Comparison of ENCODE assay signal across 9 cellular contexts in genomic region chr1:202034683-202035462, GRCh38. TPM values are rescaled to one million over a fixed set of nuclear protein-coding genes. Genes with fewer than 3 reads are reported as not detected.
DNase-seq lines count a peak whose midpoint lies in the region; ATAC-seq and TF ChIP-seq lines count a peak whose summit lies in the region.
"Had no signal": no experiment of that assay in that cellular context is flagged by ENCODE, and none has a peak within 500 bp of the region (broad histone marks: within the 10 kb centered on the region; RNA-seq: fewer than 3 reads in every experiment).

No MANE protein-coding gene starts in this region.

- H3K36me3 Mint-ChIP-seq in WTC11: no peaks in the 10 kb centered on the region
- no peaks in the 10 kb centered on the region for H3K36me3 Mint-ChIP-seq in activated naive CD4-positive, alpha-beta T cell treated with anti-CD3 and anti-CD28 coated beads, Interleukin-2, amount 10 ng/mL, durations not matched to agents 7 days and 5 days
- H3K36me3 Mint-ChIP-seq: IgD-negative memory B cell had no signal

- H3K4me3 Mint-ChIP-seq in WTC11: no peak overlapping the region
- no peak overlapping the region for H3K4me3 Mint-ChIP-seq in activated naive CD4-positive, alpha-beta T cell treated with anti-CD3 and anti-CD28 coated beads, Interleukin-2, amount 10 ng/mL, durations not matched to agents 7 days and 5 days
- H3K4me3 Mint-ChIP-seq: IgD-negative memory B cell had no signal

- peak; percentile 74 for ATAC-seq in WTC11
- no peak for ATAC-seq in GM18517 (IDR thresholded peaks at IDR 0.05; ENCODE audit: unreplicated experiment)

- intact Hi-C loops in tibial artery (cut with DNase I; ENCODE audit: low total_unique reads): no loop called here

- CTCF ChIA-PET in WTC11 (lab: Charles Lee): interaction anchor here (0.7 to 1.2 kb wide), 8 partner anchors 24 to 139 kb away, joined by 3 to 5 read pairs (median 3); partner anchors contain the start of genes ELF3 and GPR37L1
- CTCF ChIA-PET in activated naive CD4-positive, alpha-beta T cell treated with anti-CD3 and anti-CD28 coated beads, Interleukin-2, amount 10 ng/mL, durations not matched to agents 7 days and 5 days (lab: Charles Lee): interaction anchor here (0.9 to 1.1 kb wide), 2 partner anchors 25 to 35 kb away, joined by 3 read pairs; partner anchors contain the start of gene ELF3

- no peaks in the 10 kb centered on the region for H3K36me3 ChIP-seq in tibial artery

- H3K27ac ChIP-seq in tibial artery: peak overlapping the region; percentile 66 to 73

- peaks cover 0 to 22% (median 17%) of the 10 kb centered on the region in 4 donors for H3K4me1 ChIP-seq in tibial artery

- TF ChIP-seq CTCF in WTC11 (IDR thresholded peaks at IDR 0.05): no peak
- TF ChIP-seq CTCF in tibial artery (IDR thresholded peaks at IDR 0.05): no peak

- H3K4me3 ChIP-seq in tibial artery: peak overlapping the region in 1 of 2 donors; percentile 30

- DNase-seq in DMS79 treated with DMSO at 0.1 percent for 48 hours (lab: John Stamatoyannopoulos, UW) (peak; percentile 27), HK-2 (ENCODE audit: unreplicated experiment) (peak; percentile 99), WTC11 (ENCODE audit: low spot score) (peak; percentile 38), iPS-NIHi11 (ENCODE audit: low spot score) (peak; percentile 74), tibial artery (peak; percentile 85 to 95), NCI-H1417 treated with DMSO at 0.1 percent for 48 hours (lab: John Stamatoyannopoulos, UW) (no peak)
- DNase-seq in activated naive CD4-positive, alpha-beta T cell treated with anti-CD3 and anti-CD28 coated beads, Interleukin-2, amount 10 ng/mL, durations not matched to agents 7 days and 5 days: no peak

- H3K27me3 ChIP-seq in tibial artery: no peaks in the 10 kb centered on the region

- H3K27me3 Mint-ChIP-seq in WTC11 (ENCODE audit: low read depth): no peaks in the 10 kb centered on the region
- H3K27me3 Mint-ChIP-seq in activated naive CD4-positive, alpha-beta T cell treated with anti-CD3 and anti-CD28 coated beads, Interleukin-2, amount 10 ng/mL, durations not matched to agents 7 days and 5 days: peaks cover 6% of the 10 kb centered on the region
- H3K27me3 Mint-ChIP-seq: IgD-negative memory B cell had no signal

- POLR2A ChIA-PET in WTC11 (lab: Charles Lee): interaction anchor here (0.5 to 1.5 kb wide), 2 partner anchors 24 to 86 kb away, joined by 7 read pairs; partner anchors contain the start of gene ELF3

- H3K27ac Mint-ChIP-seq in WTC11: no peak overlapping the region
- H3K27ac Mint-ChIP-seq in activated naive CD4-positive, alpha-beta T cell treated with anti-CD3 and anti-CD28 coated beads, Interleukin-2, amount 10 ng/mL, durations not matched to agents 7 days and 5 days: no peak overlapping the region
- H3K27ac Mint-ChIP-seq: IgD-negative memory B cell had no signal

- 0 out of 2 replicates have a peak, but pooled peaks cover 3% of the 10 kb centered on the region for H3K4me1 Mint-ChIP-seq in WTC11
- no peaks in the 10 kb centered on the region for H3K4me1 Mint-ChIP-seq in activated naive CD4-positive, alpha-beta T cell treated with anti-CD3 and anti-CD28 coated beads, Interleukin-2, amount 10 ng/mL, durations not matched to agents 7 days and 5 days

- no peaks in the 10 kb centered on the region for H3K9me3 ChIP-seq in tibial artery

- peaks cover 8% of the 10 kb centered on the region for H3K9me3 Mint-ChIP-seq in WTC11
- no peaks in the 10 kb centered on the region for H3K9me3 Mint-ChIP-seq in activated naive CD4-positive, alpha-beta T cell treated with anti-CD3 and anti-CD28 coated beads, Interleukin-2, amount 10 ng/mL, durations not matched to agents 7 days and 5 days

TF ChIP-seq in WTC11, 78 proteins besides CTCF, POLR2A, EP300 and RAD21:
- peak; percentile 71; the same call in 1 of the 2 replicates for TF ChIP-seq GABPB1 (CRISPR knock-in tag; IDR thresholded peaks at IDR 0.05)
- no peak for TF ChIP-seq E2F5 (CRISPR knock-in tag; IDR thresholded peaks at IDR 0.05)

RNA-seq across cellular contexts. Expression of gene ELF3, which starts 24.5 kb away (rescaled TPM):
- total RNA-seq in WTC11 (2021): 13.7 to 15.0 TPM (median 14.4 TPM) in 3 replicates

RNA-seq across cellular contexts. Expression of gene RNPEP, which starts 52.4 kb away (rescaled TPM):
- 57.4 to 61.6 TPM (median 59.2 TPM) in 3 replicates for total RNA-seq in WTC11 (2021)

Comparison
In these comparisons a context has a peak if more than half of its experiments do, and no peak if none do; other contexts are left out.
1. DNase-seq: peak in DMS79 treated with DMSO at 0.1 percent for 48 hours (single experiment), HK-2 (single experiment), WTC11 (single experiment), iPS-NIHi11 (single experiment) and tibial artery (2 of 2); none in NCI-H1417 treated with DMSO at 0.1 percent for 48 hours (single experiment) and activated naive CD4-positive, alpha-beta T cell treated with anti-CD3 and anti-CD28 coated beads, Interleukin-2, amount 10 ng/mL, durations not matched to agents 7 days and 5 days (single experiment).